In genomic region chr1:11836955-11837766, GRCh38 we compare ENCODE assay signal across 24 cellular contexts. TPM values are rescaled to one million over a fixed set of nuclear protein-coding genes. Genes with fewer than 3 reads are reported as not detected.
"Had no signal": no experiment of that assay in that cellular context is flagged by ENCODE, and none has a peak within 500 bp of the region (broad histone marks: within the 10 kb centered on the region; RNA-seq: fewer than 3 reads in every experiment).

No MANE protein-coding gene starts in this region.

- H3K27ac Mint-ChIP-seq: activated CD8-positive, alpha-beta T cell treated with anti-CD3 and anti-CD28 coated beads, Interleukin-2, amount 10 ng/mL, durations not matched to agents 7 days and 5 days; T-helper 1 cell treated with Interleukin-12 subunit alpha and Interleukin-12 subunit beta and Interleukin-4 antibody, amounts not matched to agents 30 μg/mL and 1 μg/mL, for 36 hours; WTC11 had no signal

- H3K4me1 Mint-ChIP-seq: WTC11 had no signal

- H3K4me3 Mint-ChIP-seq: activated CD8-positive, alpha-beta T cell treated with anti-CD3 and anti-CD28 coated beads, Interleukin-2, amount 10 ng/mL, durations not matched to agents 7 days and 5 days; activated naive CD8-positive, alpha-beta T cell treated with anti-CD3 and anti-CD28 coated beads, Interleukin-2, amount 10 ng/mL, durations not matched to agents 7 days and 5 days; T-helper 1 cell treated with Interleukin-12 subunit alpha and Interleukin-12 subunit beta and Interleukin-4 antibody, amounts not matched to agents 30 μg/mL and 1 μg/mL, for 36 hours; WTC11 had no signal

- H3K9me3 Mint-ChIP-seq: activated naive CD8-positive, alpha-beta T cell treated with anti-CD3 and anti-CD28 coated beads, Interleukin-2, amount 10 ng/mL, durations not matched to agents 7 days and 5 days; T-helper 1 cell treated with Interleukin-12 subunit alpha and Interleukin-12 subunit beta and Interleukin-4 antibody, amounts not matched to agents 30 μg/mL and 1 μg/mL, for 36 hours; WTC11 had no signal

- H3K27ac ChIP-seq: adrenal gland, breast epithelium had no signal

- H3K9me3 ChIP-seq: adrenal gland, breast epithelium had no signal

- H3K4me1 ChIP-seq: breast epithelium had no signal

- H3K27me3 ChIP-seq: adrenal gland, breast epithelium had no signal

- H3K27me3 Mint-ChIP-seq: activated naive CD8-positive, alpha-beta T cell treated with anti-CD3 and anti-CD28 coated beads, Interleukin-2, amount 10 ng/mL, durations not matched to agents 7 days and 5 days had no signal

- H3K4me3 ChIP-seq: adrenal gland, breast epithelium had no signal

- DNase-seq: activated CD4-positive, alpha-beta T cell treated with anti-CD3 and anti-CD28 coated beads for 48 hours; activated CD4-positive, alpha-beta T cell treated with anti-CD3 and anti-CD28 coated beads, Interleukin-2, amount 50 U/mL, for 4 hours; activated CD4-positive, CD25-positive, alpha-beta regulatory T cell treated with anti-CD3 and anti-CD28 coated beads, Interleukin-2, amount 50 U/mL, for 72 hours; activated CD8-positive, alpha-beta memory T cell treated with anti-CD3 and anti-CD28 coated beads, Interleukin-2, amount 50 U/mL, for 48 hours; activated CD8-positive, alpha-beta T cell treated with anti-CD3 and anti-CD28 coated beads, Interleukin-2, amount 10 ng/mL, durations not matched to agents 7 days and 5 days; activated naive CD4-positive, alpha-beta T cell treated with anti-CD3 and anti-CD28 coated beads, Interleukin-2, amount 50 U/mL, for 16 hours; activated naive CD8-positive, alpha-beta T cell treated with anti-CD3 and anti-CD28 coated beads, Interleukin-2, amount 10 ng/mL, durations not matched to agents 7 days and 5 days; activated T-cell treated with anti-CD3 and anti-CD28 coated beads, Interleukin-2, amount 50 U/mL, for 1 hour; anterior cingulate cortex; caudate nucleus; Kasumi-1; NCI-H1048; NCI-H146; NCI-H187 treated with DMSO at 0.1 percent for 48 hours; NCI-H2081 treated with DMSO at 0.1 percent for 48 hours; NCI-H446; NCI-H524; SHP77 treated with DMSO at 0.1 percent for 48 hours had no signal

- FAIRE-seq: RCC 7860 had no signal

RNA-seq across cellular contexts. Expression of gene NPPA, which starts 10.4 kb away (rescaled TPM):
- total RNA-seq: activated CD8-positive, alpha-beta T cell treated with anti-CD3 and anti-CD28 coated beads, Interleukin-2, amount 10 ng/mL, durations not matched to agents 7 days and 5 days; activated naive CD8-positive, alpha-beta T cell treated with anti-CD3 and anti-CD28 coated beads, Interleukin-2, amount 10 ng/mL, durations not matched to agents 7 days and 5 days; adrenal gland; SK-MEL-5; WTC11 had no signal

RNA-seq across cellular contexts. Expression of gene NPPB, which starts 21.6 kb away (rescaled TPM):
- total RNA-seq: activated CD8-positive, alpha-beta T cell treated with anti-CD3 and anti-CD28 coated beads, Interleukin-2, amount 10 ng/mL, durations not matched to agents 7 days and 5 days; activated naive CD8-positive, alpha-beta T cell treated with anti-CD3 and anti-CD28 coated beads, Interleukin-2, amount 10 ng/mL, durations not matched to agents 7 days and 5 days; adrenal gland; breast epithelium; SK-MEL-5; WTC11 had no signal
